ENCODE assay signal across 11 cellular contexts in the genomic region with DNA sequence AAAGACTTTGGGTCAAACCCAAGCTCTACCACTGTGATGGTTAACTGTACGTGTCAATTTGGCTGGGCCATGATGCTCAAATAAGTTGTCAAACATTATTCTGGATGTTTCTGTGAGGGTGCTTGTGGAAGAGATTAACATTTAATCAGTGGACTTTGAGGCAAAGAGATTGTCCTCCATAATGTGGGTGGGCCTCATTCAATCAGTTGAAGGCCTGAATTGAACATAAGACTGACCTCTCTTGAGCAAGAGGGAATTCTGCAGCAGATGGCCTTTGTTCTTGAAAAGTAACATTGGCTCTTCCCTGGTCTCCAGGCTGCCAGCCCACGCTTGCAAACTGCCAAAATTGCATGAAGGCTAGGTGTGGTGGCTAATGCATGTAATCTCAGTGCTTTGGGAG.
"Had no signal": no experiment of that assay in that cellular context is flagged by ENCODE, and none has a peak within 500 bp of the region (broad histone marks: within the 10 kb centered on the region; RNA-seq: fewer than 3 reads in every experiment).

No MANE protein-coding gene starts in this region.

- H3K27ac ChIP-seq: GM23248 had no signal

- H3K4me2 ChIP-seq: GM23338 had no signal

- H2AFZ ChIP-seq: GM23248, GM23338 had no signal

- H3K4me3 ChIP-seq: GM23248, GM23338, HAP-1 had no signal

- H3K36me3 ChIP-seq: HAP-1 had no signal

- DNase-seq: GM23248, GOT3, H7, H9, HCEC 1CT, HFFc6 had no signal

- FAIRE-seq: H1, H54 had no signal

- H3K9me3 ChIP-seq: HAP-1 had no signal

- ATAC-seq: GM23338, HCT116 had no signal

- H3K9ac ChIP-seq: GM23248 had no signal

- H3K4me1 ChIP-seq: HAP-1 had no signal
